Comparison of ENCODE assay signal across 1 cellular context in genomic region chr10:74912674-74913073, GRCh38.
TF ChIP-seq lines count a peak whose summit lies in the region.

No MANE protein-coding gene starts in this region.

TF ChIP-seq in IMR-90, 13 proteins besides CTCF, POLR2A, EP300 and RAD21:
- no peak for TF ChIP-seq MAZ (IDR thresholded peaks at IDR 0.05; ENCODE audit: borderline replicate concordance, low read depth, low read length)
- no peak for TF ChIP-seq SMC3 (IDR thresholded peaks at IDR 0.05; ENCODE audit: low read depth, low read length)
- TF ChIP-seq RCOR1 (IDR thresholded peaks at IDR 0.05; ENCODE audit: insufficient replicate concordance, low read length): no peak
- no peak for TF ChIP-seq CEBPB (IDR thresholded peaks at IDR 0.05; ENCODE audit: low read depth, low read length)
- TF ChIP-seq RFX5 (IDR thresholded peaks at IDR 0.05; ENCODE audit: low read depth, low read length): no peak
- TF ChIP-seq MAFK (IDR thresholded peaks at IDR 0.05; ENCODE audit: low read depth, low read length): no peak
- TF ChIP-seq ELK1 (IDR thresholded peaks at IDR 0.05; ENCODE audit: borderline replicate concordance, low read depth, low read length): no peak
- no peak for TF ChIP-seq FOS (IDR thresholded peaks at IDR 0.05; ENCODE audit: low read depth, low read length)
